6 cellular contexts compared by ENCODE assay signal in the genomic region with DNA sequence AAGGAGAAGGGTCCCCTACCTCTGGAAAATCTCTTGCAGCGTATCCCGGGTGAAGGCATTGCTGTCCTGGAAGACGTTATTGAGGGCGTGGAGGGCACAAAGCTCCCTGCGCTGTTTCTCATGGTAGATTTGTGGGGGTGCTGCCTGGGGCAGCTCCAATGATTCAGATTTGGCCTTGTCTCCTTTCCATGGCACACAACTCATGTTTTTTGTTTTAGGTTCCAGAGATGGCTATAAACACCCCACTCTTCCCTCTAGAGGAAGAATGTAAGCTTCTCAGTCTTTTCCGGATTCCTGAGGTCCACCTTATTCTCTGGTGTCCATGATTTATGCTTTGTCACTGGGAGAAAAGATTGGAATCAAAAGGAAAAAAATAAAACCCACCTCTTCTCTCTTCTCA. TPM values are rescaled to one million over a fixed set of nuclear protein-coding genes. Genes with fewer than 3 reads are reported as not detected.
DNase-seq lines count a peak whose midpoint lies in the region; TF ChIP-seq lines count a peak whose summit lies in the region.

No MANE protein-coding gene starts in this region.

- H3K27ac ChIP-seq in A673 (ENCODE audit: low read depth, low read length, poor library complexity, severe bottlenecking) (peak overlapping the region; percentile 96), OCI-LY1 (ENCODE audit: low read depth, low read length, poor library complexity, severe bottlenecking) (peak overlapping the region; percentile 60)

- peak overlapping the region; percentile 94 for H3K9ac ChIP-seq in OCI-LY1 (ENCODE audit: low read length)

- H3K27me3 ChIP-seq in A673 (replicated peaks; ENCODE audit: insufficient read depth, low read depth, low read length, poor library complexity): no peaks in the 10 kb centered on the region
- no peaks in the 10 kb centered on the region for H3K27me3 ChIP-seq in OCI-LY1 (ENCODE audit: insufficient read depth, low read length)

- 0 out of 2 replicates have a peak, but pooled peaks cover 3% of the 10 kb centered on the region for H3F3A ChIP-seq in OCI-LY1 (ENCODE audit: insufficient read depth, low read length)

- 0 out of 2 replicates have a peak, but pooled peaks cover 4% of the 10 kb centered on the region for H3K79me2 ChIP-seq in OCI-LY1 (ENCODE audit: insufficient read depth, low read length)

- H3K4me3 ChIP-seq in A673 (ENCODE audit: low read depth, low read length, poor library complexity, severe bottlenecking): peak overlapping the region; percentile 94
- peak overlapping the region; percentile 70 for H3K4me3 ChIP-seq in OCI-LY1 (ENCODE audit: low read depth, low read length, poor library complexity, severe bottlenecking)
- peak overlapping the region; percentile 82 to 88 for H3K4me3 ChIP-seq in foreskin fibroblast (ENCODE audit: low read depth in 1 of 2, low read length in 2 of 2)

- H2AFZ ChIP-seq in OCI-LY1 (ENCODE audit: low read length): no peak overlapping the region

- peak overlapping the region; percentile 94 for H3K4me2 ChIP-seq in OCI-LY1 (ENCODE audit: low read length)

- intact Hi-C loops in A673 (cut with micrococcal nuclease; ENCODE audit: unreplicated experiment): loop anchor here (10.0 kb wide), 1 partner anchor 195 kb away; a partner anchor contains a TSS

- no peaks in the 10 kb centered on the region for H3K9me3 ChIP-seq in A673 (ENCODE audit: low read depth, low read length, poor library complexity, severe bottlenecking)
- no peaks in the 10 kb centered on the region for H3K9me3 ChIP-seq in OCI-LY1 (ENCODE audit: low read length)

- no peaks in the 10 kb centered on the region for H4K20me1 ChIP-seq in OCI-LY1 (ENCODE audit: insufficient read depth, low read length)

- peaks cover 28% of the 10 kb centered on the region for H3K4me1 ChIP-seq in A673 (ENCODE audit: insufficient read depth, low read length, poor library complexity, severe bottlenecking)
- H3K4me1 ChIP-seq in OCI-LY1 (ENCODE audit: insufficient read depth, low read length, severe bottlenecking): peaks cover 60% of the 10 kb centered on the region

- DNase-seq in A673 (ENCODE audit: low spot score) (peak; percentile 43), foreskin fibroblast (peak in 1 of 2 donors; percentile 62), superior temporal gyrus (ENCODE audit: extremely low spot score) (peak; percentile 42), NCI-H2029 (lab: John Stamatoyannopoulos, UW) (no peak)
- DNase-seq in stimulated activated CD4-positive, alpha-beta T cell treated with anti-CD3 and anti-CD28 coated beads, Interleukin-12 subunit alpha, Interleukin-12 subunit beta, amount 100 ng/mL, for 4 hours: no peak

- CTCF ChIA-PET in A673 (lab: Charles Lee): interaction anchor here (0.6 to 1.0 kb wide), 2 partner anchors 18 to 253 kb away, joined by 3 to 8 read pairs; a partner anchor contains a TSS

- TSS peak; percentile 82 for BruUV-seq in A673 (replicated peaks; lab: Mats Ljungman, UMichigan)

- TF ChIP-seq CTCF in A673 (conservative IDR thresholded peaks at IDR 0.05; ENCODE audit: low read depth, low read length) (no peak; the same call in 1 of the 2 replicates), OCI-LY1 (IDR thresholded peaks at IDR 0.05; ENCODE audit: low read length) (no peak), foreskin fibroblast (IDR thresholded peaks at IDR 0.05; ENCODE audit: low read depth, low read length) (no peak)

- POLR2A ChIA-PET in A673 (lab: Charles Lee; ENCODE audit: low non-redundant PET): no interaction called here

- no peaks in the 10 kb centered on the region for H3K9me2 ChIP-seq in OCI-LY1 (ENCODE audit: low read depth, low read length)

- peaks cover 4% of the 10 kb centered on the region for H3K36me3 ChIP-seq in A673 (ENCODE audit: insufficient read depth, low read length, poor library complexity, severe bottlenecking)
- H3K36me3 ChIP-seq in OCI-LY1 (ENCODE audit: insufficient read depth, low read length): peaks cover 5% of the 10 kb centered on the region; the same call in 1 of the 2 replicates

RNA-seq across cellular contexts. Expression of a gene that starts 1.0 kb away (rescaled TPM):
- 53.1 and 54.2 TPM in 2 replicates for total RNA-seq in A673 (2021)

RNA-seq across cellular contexts. Expression of a gene that starts 6.0 kb away (rescaled TPM):
- total RNA-seq in A673 (2021): 88.2 and 96.2 TPM in 2 replicates

RNA-seq across cellular contexts. Expression of a gene that starts 18.0 kb away (rescaled TPM):
- total RNA-seq in A673 (2021): 143 and 152 TPM in 2 replicates

RNA-seq across cellular contexts. Expression of a gene that starts 43.3 kb away (rescaled TPM):
- 22.1 and 28.5 TPM in 2 replicates for total RNA-seq in A673 (2021)

RNA-seq across cellular contexts. Expression of a gene that starts 43.6 kb away (rescaled TPM):
- total RNA-seq in A673 (2021): 3.8 and 5.3 TPM in 2 replicates

Comparison
In these comparisons a context has a peak if more than half of its experiments do, and no peak if none do; other contexts are left out.
1. DNase-seq: peak in A673 (single experiment) and superior temporal gyrus (single experiment); none in stimulated activated CD4-positive, alpha-beta T cell treated with anti-CD3 and anti-CD28 coated beads, Interleukin-12 subunit alpha, Interleukin-12 subunit beta, amount 100 ng/mL, for 4 hours (single experiment) and NCI-H2029 (single experiment).
2. Peak in every context shown above with its lines, with median percentiles within 50 percentile points of each other: H3K4me3 ChIP-seq.